ENCODE assay signal across 8 cellular contexts in the genomic region with DNA sequence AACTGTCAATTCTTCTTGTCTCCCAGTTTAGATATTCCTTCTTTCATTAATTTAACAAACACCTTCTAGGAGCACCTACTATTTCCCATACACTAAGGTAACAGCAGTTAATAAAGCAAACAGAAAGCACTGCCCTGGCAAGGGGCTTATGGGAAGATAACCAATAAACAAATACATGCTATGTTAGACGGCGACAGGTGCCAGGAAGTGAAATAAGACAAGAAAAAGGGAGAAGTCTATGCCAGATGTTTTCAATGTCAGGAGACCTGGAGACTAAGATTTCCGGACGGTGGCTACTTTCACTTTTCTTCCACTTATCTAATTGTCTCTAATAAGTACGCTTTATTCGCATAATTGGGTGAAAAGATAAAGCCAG. TPM values are rescaled to one million over a fixed set of nuclear protein-coding genes. Genes with fewer than 3 reads are reported as not detected.
DNase-seq lines count a peak whose midpoint lies in the region; TF ChIP-seq lines count a peak whose summit lies in the region.

No MANE protein-coding gene starts in this region.

- H3K27ac ChIP-seq in left ventricle myocardium inferior (replicated peaks), result peak overlapping the region; percentile 94

- H3K27ac Mint-ChIP-seq in activated CD4-positive, alpha-beta memory T cell treated with anti-CD3 and anti-CD28 coated beads for 36 hours, result peak overlapping the region; percentile 93

- CTCF ChIA-PET in activated CD4-positive, alpha-beta memory T cell treated with anti-CD3 and anti-CD28 coated beads for 36 hours (lab: Charles Lee), result interaction anchor here (1.5 to 2.5 kb wide), 2 partner anchors 23 to 404 kb away, joined by 4 to 10 read pairs; no protein-coding TSS in a partner anchor

- H3K9me3 Mint-ChIP-seq in activated CD4-positive, alpha-beta memory T cell treated with anti-CD3 and anti-CD28 coated beads for 36 hours, result peaks cover 5% of the 10 kb centered on the region

- H3K9me3 ChIP-seq in left ventricle myocardium inferior (replicated peaks), result peaks cover 6% of the 10 kb centered on the region

- H3K4me1 Mint-ChIP-seq in activated CD4-positive, alpha-beta memory T cell treated with anti-CD3 and anti-CD28 coated beads for 36 hours (ENCODE audit: low read depth), result peaks cover 33% of the 10 kb centered on the region

- TF ChIP-seq CTCF in GM20000 (IDR thresholded peaks at IDR 0.05; ENCODE audit: extremely low read depth, missing control alignments) (no peak), left ventricle myocardium inferior (IDR thresholded peaks at IDR 0.05; ENCODE audit: borderline replicate concordance) (no peak), retinal pigment epithelial cell (conservative IDR thresholded peaks at IDR 0.05; ENCODE audit: low read depth, low read length) (no peak)

- H3K4me3 ChIP-seq in left ventricle myocardium inferior (peak overlapping the region; percentile 95), retinal pigment epithelial cell (ENCODE audit: low read length) (peak overlapping the region; percentile 87)

- H3K36me3 ChIP-seq in left ventricle myocardium inferior, result peaks cover 8% of the 10 kb centered on the region

- DNase-seq in EH (ENCODE audit: low read depth) (peak; percentile 19), GM20000 (ENCODE audit: low spot score) (peak; percentile 58), HT-29 (ENCODE audit: low spot score) (peak; percentile 36), left ventricle myocardium inferior (no peak), retinal pigment epithelial cell (ENCODE audit: low read depth) (no peak), iPS-NIHi7 (ENCODE audit: extremely low spot score) (no peak), NCI-H2107 (lab: John Stamatoyannopoulos, UW) (no peak)
- DNase-seq in activated CD4-positive, alpha-beta memory T cell treated with anti-CD3 and anti-CD28 coated beads for 36 hours, result no peak

- no peaks in the 10 kb centered on the region for H3K27me3 ChIP-seq in left ventricle myocardium inferior (ENCODE audit: low read depth)

- H3K27me3 Mint-ChIP-seq in activated CD4-positive, alpha-beta memory T cell treated with anti-CD3 and anti-CD28 coated beads for 36 hours, result no peaks in the 10 kb centered on the region

- intact Hi-C loops in activated CD4-positive, alpha-beta memory T cell treated with anti-CD3 and anti-CD28 coated beads for 36 hours (cut with micrococcal nuclease), result loop anchor here (1.0 to 5.0 kb wide), 5 partner anchors 33 to 252 kb away; a partner anchor contains a TSS
- intact Hi-C loops in left ventricle myocardium inferior (cut with micrococcal nuclease), result no loop called here

- POLR2A ChIA-PET in activated CD4-positive, alpha-beta memory T cell treated with anti-CD3 and anti-CD28 coated beads for 36 hours (lab: Charles Lee), result interaction anchor here (1.1 to 2.5 kb wide), 5 partner anchors 32 to 466 kb away, joined by 3 to 18 read pairs (median 8); a partner anchor contains a TSS

- peak overlapping the region; percentile 89 for H3K4me3 Mint-ChIP-seq in activated CD4-positive, alpha-beta memory T cell treated with anti-CD3 and anti-CD28 coated beads for 36 hours

- peaks cover 21% of the 10 kb centered on the region for H3K36me3 Mint-ChIP-seq in activated CD4-positive, alpha-beta memory T cell treated with anti-CD3 and anti-CD28 coated beads for 36 hours

- peaks cover 34% of the 10 kb centered on the region for H3K4me1 ChIP-seq in left ventricle myocardium inferior

RNA-seq across cellular contexts. Expression of a gene that starts 32.5 kb away (rescaled TPM):
- total RNA-seq in HT-29 (2014; rRNA removed; shearing (Covaris generic)), result 2.1 and 2.7 TPM in 2 replicates
- total RNA-seq in activated CD4-positive, alpha-beta memory T cell treated with anti-CD3 and anti-CD28 coated beads for 36 hours, result 10 to 100 TPM; 16.6 to 18.7 TPM
- total RNA-seq in left ventricle myocardium inferior, result 11.8 TPM

RNA-seq across cellular contexts. Expression of a gene that starts 45.0 kb away (rescaled TPM):
- not detected in 2 replicates for total RNA-seq in HT-29 (2014; rRNA removed; shearing (Covaris generic))
- total RNA-seq in activated CD4-positive, alpha-beta memory T cell treated with anti-CD3 and anti-CD28 coated beads for 36 hours, result 1 to 10 TPM; 1.3 to 1.7 TPM
- total RNA-seq in left ventricle myocardium inferior, result 2.6 TPM

Comparison
In these comparisons a context has a peak if more than half of its experiments do, and no peak if none do; other contexts are left out.
1. DNase-seq: peak in EH (single experiment), GM20000 (single experiment) and HT-29 (single experiment); none in activated CD4-positive, alpha-beta memory T cell treated with anti-CD3 and anti-CD28 coated beads for 36 hours (single experiment), left ventricle myocardium inferior (single experiment), retinal pigment epithelial cell (single experiment), iPS-NIHi7 (single experiment) and NCI-H2107 (single experiment).